In genomic region chr20:23773127-23773526, GRCh38 we compare ENCODE assay signal across 38 cellular contexts. TPM values are rescaled to one million over a fixed set of nuclear protein-coding genes. Genes with fewer than 3 reads are reported as not detected.
"Had no signal": no experiment of that assay in that cellular context is flagged by ENCODE, and none has a peak within 500 bp of the region (broad histone marks: within the 10 kb centered on the region; RNA-seq: fewer than 3 reads in every experiment).

No MANE protein-coding gene starts in this region.

- H3K36me3 Mint-ChIP-seq: activated CD4-positive, alpha-beta memory T cell treated with anti-CD3 and anti-CD28 coated beads for 36 hours; activated naive CD4-positive, alpha-beta T cell treated with anti-CD3 and anti-CD28 coated beads, Interleukin-2, amount 50 U/mL, for 72 hours; brain had no signal

- H3K27ac ChIP-seq: adrenal gland, RWPE1, VCaP had no signal

- H3K9me3 ChIP-seq: adrenal gland, MG63 had no signal

- ATAC-seq: activated naive CD4-positive, alpha-beta T cell treated with anti-CD3 and anti-CD28 coated beads, Interleukin-2, amount 50 U/mL, for 72 hours; activated T-cell treated with anti-CD3 and anti-CD28 coated beads, Interleukin-2, amount 50 U/mL, for 4 hours; PC-3; Right ventricle myocardium inferior; SK-N-SH treated with all-trans-retinoic acid at 6 μM for 48 hours had no signal

- H3K27me3 ChIP-seq: adrenal gland, MG63 had no signal

- H3K9me3 Mint-ChIP-seq: activated CD4-positive, alpha-beta memory T cell treated with anti-CD3 and anti-CD28 coated beads for 36 hours; activated naive CD4-positive, alpha-beta T cell treated with anti-CD3 and anti-CD28 coated beads for 36 hours; activated naive CD4-positive, alpha-beta T cell treated with anti-CD3 and anti-CD28 coated beads, Interleukin-2, amount 50 U/mL, for 72 hours; activated T-cell treated with anti-CD3 and anti-CD28 coated beads, Interleukin-2, amount 50 U/mL, for 4 hours; activated T-helper 1 cell treated with anti-CD3 and anti-CD28 coated beads, Interleukin-12 subunit alpha, Interleukin-12 subunit beta, Interleukin-2, Interleukin-4 antibody, amounts not matched to agents 30 ng/mL and 10 ng/mL and 1 ng/mL, durations not matched to agents 14 hours and 24 hours and 36 hours; brain had no signal

- DNase-seq: activated CD4-positive, alpha-beta memory T cell treated with anti-CD3 and anti-CD28 coated beads for 36 hours; activated CD4-positive, alpha-beta T cell treated with anti-CD3 and anti-CD28 coated beads, Interleukin-2, amount 50 U/mL, for 1 hour; activated CD4-positive, CD25-positive, alpha-beta regulatory T cell; activated CD8-positive, alpha-beta memory T cell treated with anti-CD3 and anti-CD28 coated beads, Interleukin-2, amount 50 U/mL, for 4 hours; activated gamma-delta T cell treated with Interleukin-2 at 50 U/mL for 16 hours; activated naive CD4-positive, alpha-beta T cell treated with anti-CD3 and anti-CD28 coated beads for 36 hours; activated T-cell treated with anti-CD3 and anti-CD28 coated beads for 4 hours; activated T-cell treated with anti-CD3 and anti-CD28 coated beads, Interleukin-2, amount 50 U/mL, for 4 hours; adrenal gland; caudate nucleus; Kasumi-1; KG1; MG63; NCI-H1048; NCI-H1105 treated with DMSO at 0.1 percent for 48 hours; NCI-H1436; NCI-H1694; NCI-H1930; NCI-H2081 treated with DMSO at 0.1 percent for 48 hours; NCI-H226; NCI-H446 treated with DMSO at 0.1 percent for 48 hours; NCI-H69; NK-92 treated with Interleukin-12 subunit alpha and Interleukin-12 subunit beta, amount 100 ng/mL, for 24 hours; PC-3; SIG-M5; T-helper 1 cell; T-helper 2 cell; T-helper 9 cell had no signal

- H3K27ac Mint-ChIP-seq: activated CD4-positive, alpha-beta memory T cell treated with anti-CD3 and anti-CD28 coated beads for 36 hours; activated naive CD4-positive, alpha-beta T cell treated with anti-CD3 and anti-CD28 coated beads for 36 hours; activated naive CD4-positive, alpha-beta T cell treated with anti-CD3 and anti-CD28 coated beads, Interleukin-2, amount 50 U/mL, for 72 hours; activated T-helper 1 cell treated with anti-CD3 and anti-CD28 coated beads, Interleukin-12 subunit alpha, Interleukin-12 subunit beta, Interleukin-2, Interleukin-4 antibody, amounts not matched to agents 30 ng/mL and 10 ng/mL and 1 ng/mL, durations not matched to agents 14 hours and 24 hours and 36 hours; brain had no signal

- H3K36me3 ChIP-seq: adrenal gland, MG63 had no signal

- H3K4me3 ChIP-seq: adrenal gland, MG63 had no signal

- H3K27me3 Mint-ChIP-seq: brain had no signal

- H3K4me1 ChIP-seq: adrenal gland had no signal

- H3K4me3 Mint-ChIP-seq: activated CD4-positive, alpha-beta memory T cell treated with anti-CD3 and anti-CD28 coated beads for 36 hours; activated naive CD4-positive, alpha-beta T cell treated with anti-CD3 and anti-CD28 coated beads for 36 hours; activated T-cell treated with anti-CD3 and anti-CD28 coated beads, Interleukin-2, amount 50 U/mL, for 4 hours; activated T-helper 1 cell treated with anti-CD3 and anti-CD28 coated beads, Interleukin-12 subunit alpha, Interleukin-12 subunit beta, Interleukin-2, Interleukin-4 antibody, amounts not matched to agents 30 ng/mL and 10 ng/mL and 1 ng/mL, durations not matched to agents 14 hours and 24 hours and 36 hours; brain had no signal

RNA-seq across cellular contexts. Expression of gene CST1, which starts 22.4 kb away (rescaled TPM):
- total RNA-seq: activated CD4-positive, alpha-beta memory T cell treated with anti-CD3 and anti-CD28 coated beads for 36 hours; activated naive CD4-positive, alpha-beta T cell treated with anti-CD3 and anti-CD28 coated beads for 36 hours; activated naive CD4-positive, alpha-beta T cell treated with anti-CD3 and anti-CD28 coated beads, Interleukin-2, amount 50 U/mL, for 72 hours; activated T-cell treated with anti-CD3 and anti-CD28 coated beads, Interleukin-2, amount 50 U/mL, for 4 hours; activated T-helper 1 cell treated with anti-CD3 and anti-CD28 coated beads, Interleukin-12 subunit alpha, Interleukin-12 subunit beta, Interleukin-2, Interleukin-4 antibody, amounts not matched to agents 30 ng/mL and 10 ng/mL and 1 ng/mL, durations not matched to agents 14 hours and 24 hours and 36 hours; astrocyte; bronchial epithelial cell; Right ventricle myocardium inferior had no signal

RNA-seq across cellular contexts. Expression of gene CST2, which starts 53.4 kb away (rescaled TPM):
- total RNA-seq: activated CD4-positive, alpha-beta memory T cell treated with anti-CD3 and anti-CD28 coated beads for 36 hours; activated naive CD4-positive, alpha-beta T cell treated with anti-CD3 and anti-CD28 coated beads for 36 hours; activated naive CD4-positive, alpha-beta T cell treated with anti-CD3 and anti-CD28 coated beads, Interleukin-2, amount 50 U/mL, for 72 hours; activated T-cell treated with anti-CD3 and anti-CD28 coated beads, Interleukin-2, amount 50 U/mL, for 4 hours; activated T-helper 1 cell treated with anti-CD3 and anti-CD28 coated beads, Interleukin-12 subunit alpha, Interleukin-12 subunit beta, Interleukin-2, Interleukin-4 antibody, amounts not matched to agents 30 ng/mL and 10 ng/mL and 1 ng/mL, durations not matched to agents 14 hours and 24 hours and 36 hours; bronchial epithelial cell; PC-3; Right ventricle myocardium inferior; SK-MEL-5 had no signal
